In the genomic region with DNA sequence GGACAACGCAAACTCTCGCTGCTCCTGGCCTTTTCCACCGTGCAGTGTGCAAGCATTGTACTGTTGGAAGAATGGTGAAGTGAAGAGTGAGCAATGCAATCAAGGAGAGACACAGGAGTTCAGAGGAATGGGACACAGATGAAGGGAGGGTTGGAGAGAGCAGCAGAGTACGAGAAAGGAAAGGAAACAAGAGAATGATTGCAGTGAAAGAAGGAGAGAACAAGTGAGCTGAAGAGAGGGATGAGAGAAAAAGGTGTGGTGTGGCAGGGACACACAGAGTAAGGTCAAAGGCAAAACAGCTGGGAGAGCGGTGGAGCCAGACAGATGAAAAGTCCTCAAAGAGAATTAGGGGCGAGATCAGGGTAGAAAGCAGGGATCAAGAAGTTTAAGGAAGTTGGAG, we compare ENCODE assay signal across 19 cellular contexts. TPM values are rescaled to one million over a fixed set of nuclear protein-coding genes. Genes with fewer than 3 reads are reported as not detected.
"Had no signal": no experiment of that assay in that cellular context is flagged by ENCODE, and none has a peak within 500 bp of the region (broad histone marks: within the 10 kb centered on the region; RNA-seq: fewer than 3 reads in every experiment).

No MANE protein-coding gene starts in this region.

- H3K27ac ChIP-seq: colonic mucosa, lower lobe of right lung, ovary, psoas muscle, sigmoid colon, thoracic aorta, transverse colon, vagina had no signal

- H3K27me3 Mint-ChIP-seq: dendritic cell treated with granulocyte-macrophage colony-stimulating factor and Interleukin-4, amounts not matched to agents 40 ng/mL and 50 ng/mL, for 4 days; naive thymus-derived CD8-positive, alpha-beta T cell had no signal

- H3K27me3 ChIP-seq: colonic mucosa, ovary, sigmoid colon, transverse colon, vagina had no signal

- H3K4me3 Mint-ChIP-seq: dendritic cell treated with granulocyte-macrophage colony-stimulating factor and Interleukin-4, amounts not matched to agents 40 ng/mL and 50 ng/mL, for 4 days; naive thymus-derived CD8-positive, alpha-beta T cell; stimulated activated effector memory CD8-positive, alpha-beta T cell treated with anti-CD3 and anti-CD28 coated beads, Interleukin-12 subunit alpha, Interleukin-12 subunit beta, amount 100 ng/mL, for 72 hours had no signal

- DNase-seq: colonic mucosa; effector CD8-positive, alpha-beta T cell; left ventricle myocardium superior; lower lobe of right lung; occipital lobe; ovary; psoas muscle; right cardiac atrium; sigmoid colon; stimulated activated CD4-positive, alpha-beta T cell treated with anti-CD3 and anti-CD28 coated beads, Interleukin-2, amount 100 ng/mL, for 24 hours; stimulated activated CD4-positive, alpha-beta T cell treated with anti-CD3 and anti-CD28 coated beads, Interleukin-4, amount 100 ng/mL, for 24 hours; stimulated activated naive CD4-positive, alpha-beta T cell treated with Interleukin-2 at 50 U/mL for 16 hours; transverse colon had no signal

- H3K27ac Mint-ChIP-seq: dendritic cell treated with granulocyte-macrophage colony-stimulating factor and Interleukin-4, amounts not matched to agents 40 ng/mL and 50 ng/mL, for 4 days; stimulated activated effector memory CD8-positive, alpha-beta T cell treated with anti-CD3 and anti-CD28 coated beads, Interleukin-12 subunit alpha, Interleukin-12 subunit beta, amount 100 ng/mL, for 72 hours had no signal

- H3K36me3 ChIP-seq: ovary had no signal

- H3K9me3 ChIP-seq: colonic mucosa, lower lobe of right lung, ovary, psoas muscle, sigmoid colon, thoracic aorta, transverse colon, vagina had no signal

- H3K4me1 ChIP-seq: colonic mucosa, lower lobe of right lung, psoas muscle, sigmoid colon, transverse colon, vagina had no signal

- H3K9me3 Mint-ChIP-seq: dendritic cell treated with granulocyte-macrophage colony-stimulating factor and Interleukin-4, amounts not matched to agents 40 ng/mL and 50 ng/mL, for 4 days; naive thymus-derived CD8-positive, alpha-beta T cell; stimulated activated effector memory CD8-positive, alpha-beta T cell treated with anti-CD3 and anti-CD28 coated beads, Interleukin-12 subunit alpha, Interleukin-12 subunit beta, amount 100 ng/mL, for 72 hours had no signal

- H3K4me3 ChIP-seq: colonic mucosa, lower lobe of right lung, ovary, psoas muscle, sigmoid colon, thoracic aorta, transverse colon, vagina had no signal

RNA-seq across cellular contexts. Expression of a gene that starts 34.4 kb away (rescaled TPM):
- total RNA-seq: myocyte had no signal

RNA-seq across cellular contexts. Expression of a gene that starts 42.4 kb away (rescaled TPM):
- total RNA-seq: naive thymus-derived CD8-positive, alpha-beta T cell had no signal
